Comparison of ENCODE assay signal across 8 cellular contexts in the genomic region with DNA sequence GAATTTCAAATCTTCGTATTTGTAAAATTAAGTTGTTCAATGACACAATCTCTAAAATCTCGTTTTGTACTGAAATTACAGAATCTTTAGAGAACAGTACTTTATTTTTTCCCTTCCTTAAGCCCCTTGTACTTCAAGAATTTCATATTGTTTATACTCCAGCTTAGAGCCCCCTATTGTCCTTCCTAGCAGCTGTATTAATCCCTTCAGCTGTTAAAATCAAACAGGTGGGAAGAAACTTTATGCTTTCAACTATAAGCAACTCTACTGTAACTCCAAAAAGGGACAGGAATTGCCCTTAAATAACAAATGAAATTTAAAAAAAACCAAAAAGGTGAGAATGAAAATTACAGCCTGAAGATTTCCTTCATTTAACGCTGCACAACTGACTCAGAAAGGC. TPM values are rescaled to one million over a fixed set of nuclear protein-coding genes. Genes with fewer than 3 reads are reported as not detected.
DNase-seq lines count a peak whose midpoint lies in the region; ATAC-seq and TF ChIP-seq lines count a peak whose summit lies in the region.

No MANE protein-coding gene starts in this region.

- no peak for TF ChIP-seq EP300 in esophagus muscularis mucosa (IDR thresholded peaks at IDR 0.05)

- peaks cover 73% of the 10 kb centered on the region for H3K4me1 ChIP-seq in DOHH2 (ENCODE audit: control insufficient read depth, low read length)
- H3K4me1 ChIP-seq in Peyer's patch: peaks cover 0 to 57% (median 30%) of the 10 kb centered on the region in 4 donors
- peaks cover 60 to 69% (median 67%) of the 10 kb centered on the region in 4 donors for H3K4me1 ChIP-seq in esophagus muscularis mucosa
- peaks cover 22% of the 10 kb centered on the region for H3K4me1 ChIP-seq in prostate gland (replicated peaks)

- peak overlapping the region; percentile 97 for H3K4me2 ChIP-seq in DOHH2 (ENCODE audit: low read length)

- DNase-seq in Peyer's patch (no peak), esophagus muscularis mucosa (ENCODE audit: extremely low spot score) (no peak), prostate gland (ENCODE audit: low spot score) (no peak), DMS153 treated with DMSO at 0.1 percent for 48 hours (lab: John Stamatoyannopoulos, UW; ENCODE audit: unreplicated experiment) (no peak), NCI-H2107 treated with DMSO at 0.1 percent for 48 hours (lab: John Stamatoyannopoulos, UW; ENCODE audit: unreplicated experiment) (no peak)
- no peak for DNase-seq in effector CD4-positive, alpha-beta T cell

- no peak for TF ChIP-seq POLR2A in Peyer's patch (IDR thresholded peaks at IDR 0.05)
- no peak for TF ChIP-seq POLR2A in esophagus muscularis mucosa (IDR thresholded peaks at IDR 0.05; ENCODE audit: low read depth)
- no peak for TF ChIP-seq POLR2A in prostate gland (IDR thresholded peaks at IDR 0.05)

- peaks cover 48% of the 10 kb centered on the region for H3F3A ChIP-seq in DOHH2 (ENCODE audit: control insufficient read depth, insufficient read depth)

- H3K9me2 ChIP-seq in DOHH2 (replicated peaks; ENCODE audit: control insufficient read depth, low read length): no peaks in the 10 kb centered on the region

- H3K27ac ChIP-seq in DOHH2 (ENCODE audit: low read depth, low read length) (peak overlapping the region; percentile 96; the same call in 1 of the 2 replicates), Peyer's patch (peak overlapping the region in 3 of 4 donors; percentile 6 to 93 (median 85)), esophagus muscularis mucosa (replicated peaks in 1 of 4) (peak overlapping the region; percentile 91 to 95 (median 92)), prostate gland (peak overlapping the region; percentile 94 to 96)

- peaks cover 71% of the 10 kb centered on the region for H3K79me2 ChIP-seq in DOHH2 (ENCODE audit: control insufficient read depth, low read length)

- intact Hi-C loops in esophagus muscularis mucosa (cut with DNase I) (no loop called here), prostate gland (cut with DNase I) (loop anchor here (10.0 kb wide), 1 partner anchor 89 kb away; a partner anchor contains a TSS)

- 50% methylated on average over 3 of the region's 3 CpGs for WGBS in esophagus muscularis mucosa
- 42% methylated on average over 3 of the region's 3 CpGs for WGBS in prostate gland

- peaks cover 73% of the 10 kb centered on the region for H3K36me3 ChIP-seq in DOHH2 (ENCODE audit: control insufficient read depth, low read length)
- H3K36me3 ChIP-seq in Peyer's patch: peaks cover 0 to 36% (median 0%) of the 10 kb centered on the region in 3 donors
- peaks cover 8 to 36% (median 32%) of the 10 kb centered on the region in 4 donors for H3K36me3 ChIP-seq in esophagus muscularis mucosa
- peaks cover 3 to 4% of the 10 kb centered on the region in 2 donors for H3K36me3 ChIP-seq in prostate gland

- peaks cover 54% of the 10 kb centered on the region for H4K20me1 ChIP-seq in DOHH2 (ENCODE audit: control insufficient read depth, insufficient read depth, low read depth, low read length)

- H3K4me3 ChIP-seq in DOHH2 (ENCODE audit: low read length): peak overlapping the region; percentile 100
- peak overlapping the region; percentile 56 to 93 (median 82) for H3K4me3 ChIP-seq in Peyer's patch
- H3K4me3 ChIP-seq in esophagus muscularis mucosa: peak overlapping the region; percentile 83 to 96 (median 86)
- H3K4me3 ChIP-seq in prostate gland: peak overlapping the region; percentile 69 to 75

- ATAC-seq in GM18502 (IDR thresholded peaks at IDR 0.05; ENCODE audit: poor library complexity, unreplicated experiment): no peak

- no peak for TF ChIP-seq CTCF in DOHH2 (IDR thresholded peaks at IDR 0.05; ENCODE audit: low read depth, low read length, poor library complexity, severe bottlenecking)
- TF ChIP-seq CTCF in Peyer's patch (IDR thresholded peaks at IDR 0.05): no peak
- no peak for TF ChIP-seq CTCF in esophagus muscularis mucosa (IDR thresholded peaks at IDR 0.05)
- no peak for TF ChIP-seq CTCF in prostate gland (IDR thresholded peaks at IDR 0.05)

- H3K27me3 ChIP-seq in DOHH2 (ENCODE audit: control insufficient read depth, low read length): no peaks in the 10 kb centered on the region
- no peaks in the 10 kb centered on the region for H3K27me3 ChIP-seq in Peyer's patch
- no peaks in the 10 kb centered on the region for H3K27me3 ChIP-seq in esophagus muscularis mucosa
- no peaks in the 10 kb centered on the region for H3K27me3 ChIP-seq in prostate gland (replicated peaks; ENCODE audit: insufficient read depth)

- H3K9me3 ChIP-seq in DOHH2 (ENCODE audit: control insufficient read depth, insufficient read depth, low read length) (no peaks in the 10 kb centered on the region), Peyer's patch (no peaks in the 10 kb centered on the region), esophagus muscularis mucosa (no peaks in the 10 kb centered on the region), prostate gland (no peaks in the 10 kb centered on the region)

RNA-seq across cellular contexts. Expression of a gene that starts 1.7 kb away (rescaled TPM):
- total RNA-seq in Peyer's patch (100 to 1,000 TPM; 313 to 793 (median 416) TPM), esophagus muscularis mucosa (1,000 to 10,000 TPM in 3 of 4 donors, 100 to 1,000 TPM in 1; 913 to 1,477 (median 1,221) TPM), prostate gland (1,000 to 10,000 TPM in 1 of 2 donors, 100 to 1,000 TPM in 1; 912 to 1,347 TPM)

RNA-seq across cellular contexts. Expression of a gene that starts 28.8 kb away (rescaled TPM):
- total RNA-seq in Peyer's patch: 10 to 100 TPM in 1 of 4 donors, 1 to 10 TPM in 3; 3.4 to 38.0 (median 5.7) TPM
- total RNA-seq in esophagus muscularis mucosa: 1 to 10 TPM; 2.2 to 4.2 (median 3.2) TPM
- 10 to 100 TPM in 1 of 2 donors, 1 to 10 TPM in 1; 9.0 to 14.5 TPM for total RNA-seq in prostate gland

RNA-seq across cellular contexts. Expression of a gene that starts 35.3 kb away (rescaled TPM):
- total RNA-seq in Peyer's patch: 10 to 100 TPM; 50.6 to 95.7 (median 67.3) TPM
- total RNA-seq in esophagus muscularis mucosa: 100 to 1,000 TPM in 1 of 4 donors, 10 to 100 TPM in 3; 86.8 to 118 (median 92.0) TPM
- total RNA-seq in prostate gland: 100 to 1,000 TPM in 1 of 2 donors, 10 to 100 TPM in 1; 94.6 to 125 TPM

RNA-seq across cellular contexts. Expression of a gene that starts 39.8 kb away (rescaled TPM):
- total RNA-seq in Peyer's patch (1 to 10 TPM in 1 of 4 donors, not detected in 3; 2.5 TPM), esophagus muscularis mucosa (1 to 10 TPM in 2 of 4 donors, under 1 TPM in 2; 0.58 to 1.8 (median 1.00) TPM), prostate gland (10 to 100 TPM; 25.4 to 36.4 TPM)
